ENCODE assay signal across 14 cellular contexts in the genomic region with DNA sequence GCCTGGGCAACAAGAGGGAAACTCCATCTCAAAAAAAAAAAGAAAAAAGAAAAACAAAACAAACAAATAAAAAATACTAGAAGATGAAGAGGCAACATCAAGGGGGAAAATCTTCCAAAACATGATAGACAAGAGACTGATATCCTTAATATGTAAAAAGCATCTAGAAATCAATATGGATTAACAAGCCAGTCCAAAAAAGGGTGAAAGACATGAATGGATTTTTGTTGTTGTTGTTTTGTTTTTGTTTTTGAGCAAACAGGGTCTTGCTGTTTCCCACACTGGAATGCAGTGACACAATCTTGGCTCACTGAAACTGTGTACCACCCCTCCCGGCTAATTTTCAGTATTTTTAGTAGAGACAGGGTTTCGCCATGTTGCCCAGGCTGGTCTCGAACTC. TPM values are rescaled to one million over a fixed set of nuclear protein-coding genes. Genes with fewer than 3 reads are reported as not detected.
DNase-seq lines count a peak whose midpoint lies in the region; ATAC-seq, FAIRE-seq and TF ChIP-seq lines count a peak whose summit lies in the region.
"Had no signal": no experiment of that assay in that cellular context is flagged by ENCODE, and none has a peak within 500 bp of the region (broad histone marks: within the 10 kb centered on the region; RNA-seq: fewer than 3 reads in every experiment).

No MANE protein-coding gene starts in this region.

- CTCF ChIA-PET in Caco-2 (lab: Charles Lee): interaction anchor here (2.0 kb wide), 1 partner anchor 24 kb away, joined by 7 read pairs; no protein-coding TSS in a partner anchor
- CTCF ChIA-PET in K562 (lab: Yijun Ruan, JAX; ENCODE audit: low intra/inter-chr PET ratio): no interaction called here

- H3K9ac ChIP-seq in K562 (ENCODE audit: insufficient read depth in 1 of 2, low read depth in 2 of 2, low read length in 2 of 2): no peak overlapping the region

- no TSS peak for BruUV-seq in Caco-2 (replicated peaks; lab: Mats Ljungman, UMichigan)
- BruUV-seq in K562 (replicated peaks; lab: Mats Ljungman, UMichigan): no TSS peak

- in situ Hi-C loops in K562 (cut with MboI): no loop called here

- POLR2A ChIA-PET in Caco-2 (lab: Charles Lee) (interaction anchor here (1.0 kb wide), 1 partner anchor 51 kb away, joined by 3 read pairs; a partner anchor contains a TSS), K562 (lab: Yijun Ruan, JAX) (no interaction called here)

- H3K9me3 ChIP-seq in Caco-2 (no peaks in the 10 kb centered on the region), K562 (replicated peaks; ENCODE audit: control insufficient read depth, insufficient read depth, low read depth, low read length) (no peaks in the 10 kb centered on the region)

- no peak overlapping the region for H3K4me2 ChIP-seq in K562 (ENCODE audit: insufficient read depth, low read length)

- H3K27me3 ChIP-seq in Caco-2 (replicated peaks; ENCODE audit: control insufficient read depth, insufficient read depth, low read length) (no peaks in the 10 kb centered on the region), K562 (ENCODE audit: control insufficient read depth in 2 of 2, insufficient read depth in 2 of 2, low read length in 2 of 2) (no peaks in the 10 kb centered on the region)

- H3K27me3 Mint-ChIP-seq in Caco-2 (ENCODE audit: insufficient read depth, unreplicated experiment): no peaks in the 10 kb centered on the region
- H3K27me3 Mint-ChIP-seq in type B pancreatic cell: peaks cover 12% of the 10 kb centered on the region
- H3K27me3 Mint-ChIP-seq: B cell had no signal

- no peak for DNase-seq in Caco-2
- DNase-seq in K562 (ENCODE audit: extremely low read depth in 1 of 4, low spot score in 3 of 4): no peak
- no peak for DNase-seq in type B pancreatic cell (ENCODE audit: extremely low spot score, unreplicated experiment)
- DNase-seq in CD1c-positive myeloid dendritic cell (ENCODE audit: extremely low spot score): no peak
- no peak for DNase-seq in HT-29 (ENCODE audit: low spot score)
- DNase-seq: CD4-positive, alpha-beta memory T cell; DMS79 treated with DMSO at 0.1 percent for 48 hours; GF-D8; GOT3; H7 had no signal

- peak overlapping the region; percentile 27; the same call in 1 of the 2 replicates for H3K27ac ChIP-seq in 22Rv1
- H3K27ac ChIP-seq in K562 (ENCODE audit: extremely low read depth, low read depth, low read length): no peak overlapping the region
- H3K27ac ChIP-seq: C4-2B had no signal

- FAIRE-seq in K562 (lab: Jason Lieb, UNC): no peak

- H3K9me3 Mint-ChIP-seq in Caco-2 (ENCODE audit: unreplicated experiment) (no peaks in the 10 kb centered on the region), type B pancreatic cell (no peaks in the 10 kb centered on the region)
- H3K9me3 Mint-ChIP-seq: CD4-positive, alpha-beta memory T cell had no signal

- intact Hi-C loops in Caco-2 (cut with micrococcal nuclease; ENCODE audit: unreplicated experiment) (no loop called here), K562 (cut with micrococcal nuclease) (no loop called here)

- ATAC-seq in K562 (no peak), GM18858 (IDR thresholded peaks at IDR 0.05; ENCODE audit: unreplicated experiment) (no peak)

- H3K4me3 ChIP-seq in Caco-2 (ENCODE audit: low read depth, low read length) (no peak overlapping the region), K562 (no peak overlapping the region)

- no peaks in the 10 kb centered on the region for H4K20me1 ChIP-seq in K562 (replicated peaks; ENCODE audit: control insufficient read depth, insufficient read depth, low read length)

- H3K79me2 ChIP-seq in K562 (ENCODE audit: control insufficient read depth, insufficient read depth, low read length): no peaks in the 10 kb centered on the region

- H3K4me1 ChIP-seq in Caco-2 (peaks cover 16% of the 10 kb centered on the region), K562 (replicated peaks in 1 of 2; ENCODE audit: control insufficient read depth in 2 of 2, insufficient read depth in 2 of 2, low read length in 2 of 2) (peaks cover 0 to 4% of the 10 kb centered on the region in 2 experiments; a peak in 1 of 5 replicates)

- H3K4me1 Mint-ChIP-seq in Caco-2 (ENCODE audit: low read depth, unreplicated experiment): peaks cover 13% of the 10 kb centered on the region
- peaks cover 12% of the 10 kb centered on the region for H3K4me1 Mint-ChIP-seq in type B pancreatic cell (ENCODE audit: unreplicated experiment)
- H3K4me1 Mint-ChIP-seq: B cell; CD4-positive, alpha-beta memory T cell had no signal

- no peak for TF ChIP-seq EP300 in K562 (IDR thresholded peaks at IDR 0.05; ENCODE audit: low read length)

- no peak for TF ChIP-seq CTCF in 22Rv1 (IDR thresholded peaks at IDR 0.05)
- no peak for TF ChIP-seq CTCF in Caco-2 (IDR thresholded peaks at IDR 0.05; ENCODE audit: insufficient read depth in 1 of 2, low read depth in 1 of 2, low read length in 1 of 2, severe bottlenecking in 1 of 2, unreplicated experiment in 1 of 2)
- TF ChIP-seq CTCF in K562 (IDR thresholded peaks at IDR 0.05 in 2 of 3, conservative IDR thresholded peaks at IDR 0.05 in 1 of 3; ENCODE audit: insufficient read depth in 2 of 3, low read depth in 1 of 3, low read length in 3 of 3): no peak
- no peak for TF ChIP-seq CTCF in type B pancreatic cell (conservative IDR thresholded peaks at IDR 0.05)

- no peaks in the 10 kb centered on the region for H3K36me3 ChIP-seq in Caco-2 (ENCODE audit: control insufficient read depth, insufficient read depth, low read length)
- no peaks in the 10 kb centered on the region for H3K36me3 ChIP-seq in K562 (ENCODE audit: control insufficient read depth, insufficient read depth, low read length)

- no peaks in the 10 kb centered on the region for H3K9me1 ChIP-seq in K562 (ENCODE audit: control insufficient read depth, insufficient read depth, low read length)

- H3K4me3 Mint-ChIP-seq in Caco-2 (ENCODE audit: unreplicated experiment) (no peak overlapping the region), type B pancreatic cell (no peak overlapping the region)
- H3K4me3 Mint-ChIP-seq: B cell; CD4-positive, alpha-beta memory T cell had no signal

- H3K27ac Mint-ChIP-seq in Caco-2 (ENCODE audit: unreplicated experiment) (peak overlapping the region; percentile 97), type B pancreatic cell (peak overlapping the region; percentile 80)
- H3K27ac Mint-ChIP-seq: B cell; CD4-positive, alpha-beta memory T cell had no signal

- WGBS in K562 (ENCODE audit: insufficient coverage, low coverage, missing lambda C conversion rate): 90% methylated on average over 3 of the region's 3 CpGs

- no peak for TF ChIP-seq RAD21 in K562 (CRISPR knock-in tag; conservative IDR thresholded peaks at IDR 0.05 in 1 of 2, IDR thresholded peaks at IDR 0.05 in 1 of 2)

- TF ChIP-seq POLR2A in K562 (conservative IDR thresholded peaks at IDR 0.05): no peak

- H2AFZ ChIP-seq in K562 (ENCODE audit: low read depth, low read length): no peak overlapping the region

- H3K36me3 Mint-ChIP-seq in Caco-2 (ENCODE audit: insufficient read depth, unreplicated experiment) (no peaks in the 10 kb centered on the region), type B pancreatic cell (peaks cover 3% of the 10 kb centered on the region)

RNA-seq across cellular contexts. Expression of a gene that starts 4.0 kb away (rescaled TPM):
- total RNA-seq in Caco-2 (2022) (3.8 and 4.1 TPM in 2 replicates), K562 (2014; rRNA removed) (0.08 TPM in 1 of 2 replicates, not detected in the other), K562 (2014; rRNA removed; fragmentation: Illumina TruSeq; extraction: Trizol) (0.06 and 0.07 TPM in 2 replicates), K562 (2015; rRNA removed; fragmentation: Illumina TruSeq; extraction: Trizol) (0.07 TPM in 1 of 2 replicates, not detected in the other), K562 (2021) (0.13 and 0.24 TPM in 2 replicates), type B pancreatic cell (ENCODE audit: low replicate concordance) (9.0 and 52.4 TPM in 2 replicates)
- 1.7 and 1.9 TPM in 2 replicates for total RNA-seq in K562 (2011; cell fraction: chromatin; rRNA removed; ENCODE audit: low replicate concordance)
- 0.66 and 0.67 TPM in 2 replicates for total RNA-seq in K562 (2011; cell fraction: nucleolus; rRNA removed)
- total RNA-seq in K562 (2011; cell fraction: nucleoplasm; rRNA removed): 1.1 and 1.5 TPM in 2 replicates
- polyA plus RNA-seq in K562 (2011; rRNA removed) (0.11 and 0.32 TPM in 2 replicates), K562 (2014; fragmentation: Illumina TruSeq; extraction: Trizol) (0.10 and 0.21 TPM in 2 replicates), K562 (2014; fragmentation: Nextera tagmentation; extraction: Ambion mirVana) (under 1 TPM; 0.03 to 0.10 TPM), K562 (2014; rRNA removed) (0.03 and 0.19 TPM in 2 replicates)
- 0.06 and 0.24 TPM in 2 replicates for polyA plus RNA-seq in K562 (2011; cell fraction: cytosol; rRNA removed)
- 0.58 and 0.90 TPM in 2 replicates for polyA plus RNA-seq in K562 (2011; cell fraction: nucleus; rRNA removed)
- polyA plus RNA-seq in K562 (2012): 0.20 and 0.36 TPM in 2 replicates
- polyA minus RNA-seq in K562 (2011; rRNA and poly(A)+ RNA removed): 0.33 TPM in 1 of 2 replicates, not detected in the other
- not detected in 2 replicates for polyA minus RNA-seq in K562 (2011; cell fraction: cytosol; rRNA and poly(A)+ RNA removed)
- 0.11 and 0.13 TPM in 2 replicates for polyA minus RNA-seq in K562 (2011; cell fraction: nucleus; rRNA and poly(A)+ RNA removed)
- total RNA-seq in HT-29 (2014; rRNA removed; shearing (Covaris generic)): not detected in 2 replicates

RNA-seq across cellular contexts. Expression of a gene that starts 50.8 kb away (rescaled TPM):
- 81.3 and 104 TPM in 2 replicates for total RNA-seq in Caco-2 (2022)
- total RNA-seq in K562 (2011; cell fraction: chromatin; rRNA removed; ENCODE audit: low replicate concordance): 394 and 516 TPM in 2 replicates
- total RNA-seq in K562 (2011; cell fraction: nucleolus; rRNA removed): 127 TPM in 2 replicates
- 218 and 238 TPM in 2 replicates for total RNA-seq in K562 (2011; cell fraction: nucleoplasm; rRNA removed)
- total RNA-seq in K562 (2014; rRNA removed): 56.1 and 74.0 TPM in 2 replicates
- total RNA-seq in K562 (2014; rRNA removed; fragmentation: Illumina TruSeq; extraction: Trizol): 45.7 and 45.8 TPM in 2 replicates
- 45.6 and 47.3 TPM in 2 replicates for total RNA-seq in K562 (2015; rRNA removed; fragmentation: Illumina TruSeq; extraction: Trizol)
- 91.5 and 103 TPM in 2 replicates for total RNA-seq in K562 (2021)
- 21.2 and 31.1 TPM in 2 replicates for polyA plus RNA-seq in K562 (2011; rRNA removed)
- polyA plus RNA-seq in K562 (2011; cell fraction: cytosol; rRNA removed): 10.8 and 27.9 TPM in 2 replicates
- polyA plus RNA-seq in K562 (2011; cell fraction: nucleus; rRNA removed): 159 and 167 TPM in 2 replicates
- polyA plus RNA-seq in K562 (2012): 33.0 and 49.7 TPM in 2 replicates
- polyA plus RNA-seq in K562 (2014; fragmentation: Illumina TruSeq; extraction: Trizol): 42.3 and 54.8 TPM in 2 replicates
- 1 to 10 TPM; 4.5 to 6.9 TPM for polyA plus RNA-seq in K562 (2014; fragmentation: Nextera tagmentation; extraction: Ambion mirVana)
- 63.2 and 65.0 TPM in 2 replicates for polyA plus RNA-seq in K562 (2014; rRNA removed)
- 59.2 and 75.0 TPM in 2 replicates for polyA minus RNA-seq in K562 (2011; rRNA and poly(A)+ RNA removed)
- 28.9 and 29.3 TPM in 2 replicates for polyA minus RNA-seq in K562 (2011; cell fraction: cytosol; rRNA and poly(A)+ RNA removed)
- 56.3 and 123 TPM in 2 replicates for polyA minus RNA-seq in K562 (2011; cell fraction: nucleus; rRNA and poly(A)+ RNA removed)
- 60.9 and 93.4 TPM in 2 replicates for total RNA-seq in type B pancreatic cell (ENCODE audit: low replicate concordance)
- total RNA-seq in HT-29 (2014; rRNA removed; shearing (Covaris generic)): 37.8 and 38.1 TPM in 2 replicates

RNA-seq across cellular contexts. Expression of a gene that starts 51.1 kb away (rescaled TPM):
- total RNA-seq in Caco-2 (2022) (120 and 132 TPM in 2 replicates), K562 (2014; rRNA removed) (93.3 and 124 TPM in 2 replicates), K562 (2014; rRNA removed; fragmentation: Illumina TruSeq; extraction: Trizol) (62.5 and 67.0 TPM in 2 replicates), K562 (2015; rRNA removed; fragmentation: Illumina TruSeq; extraction: Trizol) (83.1 and 84.6 TPM in 2 replicates), K562 (2021) (122 and 151 TPM in 2 replicates), type B pancreatic cell (ENCODE audit: low replicate concordance) (103 and 127 TPM in 2 replicates)
- total RNA-seq in K562 (2011; cell fraction: chromatin; rRNA removed; ENCODE audit: low replicate concordance): 319 and 366 TPM in 2 replicates
- total RNA-seq in K562 (2011; cell fraction: nucleolus; rRNA removed): 147 and 156 TPM in 2 replicates
- 205 and 219 TPM in 2 replicates for total RNA-seq in K562 (2011; cell fraction: nucleoplasm; rRNA removed)
- polyA plus RNA-seq in K562 (2011; rRNA removed) (37.6 and 39.2 TPM in 2 replicates), K562 (2014; fragmentation: Illumina TruSeq; extraction: Trizol) (87.3 and 93.8 TPM in 2 replicates), K562 (2014; fragmentation: Nextera tagmentation; extraction: Ambion mirVana) (1 to 10 TPM; 1.1 to 1.8 TPM), K562 (2014; rRNA removed) (124 and 127 TPM in 2 replicates)
- polyA plus RNA-seq in K562 (2011; cell fraction: cytosol; rRNA removed): 39.3 and 75.4 TPM in 2 replicates
- polyA plus RNA-seq in K562 (2011; cell fraction: nucleus; rRNA removed): 116 and 141 TPM in 2 replicates
- polyA plus RNA-seq in K562 (2012): 59.6 and 99.1 TPM in 2 replicates
- 66.5 and 72.2 TPM in 2 replicates for polyA minus RNA-seq in K562 (2011; rRNA and poly(A)+ RNA removed)
- polyA minus RNA-seq in K562 (2011; cell fraction: cytosol; rRNA and poly(A)+ RNA removed): 43.8 and 74.9 TPM in 2 replicates
- 75.3 and 109 TPM in 2 replicates for polyA minus RNA-seq in K562 (2011; cell fraction: nucleus; rRNA and poly(A)+ RNA removed)
- total RNA-seq in HT-29 (2014; rRNA removed; shearing (Covaris generic)): 59.2 and 84.1 TPM in 2 replicates
